ENCODE assay signal across 16 cellular contexts in the genomic region with DNA sequence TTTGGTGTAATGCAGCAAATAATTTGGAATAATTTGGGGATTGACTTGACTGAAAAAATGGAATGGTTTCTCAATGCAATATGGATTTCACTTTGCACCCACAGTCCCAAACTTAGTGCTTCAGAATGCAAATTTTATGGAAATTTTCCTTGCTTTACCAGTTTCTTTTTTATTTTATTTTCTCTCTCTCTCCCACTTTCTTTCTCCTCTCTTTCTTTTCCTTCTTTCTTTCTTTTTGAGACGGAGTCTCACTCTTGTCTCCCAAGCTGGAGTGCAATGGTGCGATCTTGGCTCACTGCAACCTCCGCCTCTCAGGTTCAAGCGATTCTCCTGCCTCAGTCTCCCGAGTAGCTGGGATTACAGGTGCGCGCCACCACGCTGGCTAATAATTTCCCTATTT.
DNase-seq lines count a peak whose midpoint lies in the region; ATAC-seq and TF ChIP-seq lines count a peak whose summit lies in the region.
"Had no signal": no experiment of that assay in that cellular context is flagged by ENCODE, and none has a peak within 500 bp of the region (broad histone marks: within the 10 kb centered on the region; RNA-seq: fewer than 3 reads in every experiment).

No MANE protein-coding gene starts in this region.

- H3K4me1 Mint-ChIP-seq in Caco-2 (ENCODE audit: low read depth, unreplicated experiment) (no peaks in the 10 kb centered on the region), nephron progenitor cell (no peaks in the 10 kb centered on the region)
- peaks cover 58% of the 10 kb centered on the region for H3K4me1 Mint-ChIP-seq in activated CD8-positive, alpha-beta T cell treated with anti-CD3 and anti-CD28 coated beads for 36 hours (ENCODE audit: low read depth)

- CTCF ChIA-PET in Caco-2 (lab: Charles Lee): no interaction called here
- CTCF ChIA-PET in activated CD8-positive, alpha-beta T cell treated with anti-CD3 and anti-CD28 coated beads for 36 hours (lab: Charles Lee): interaction anchor here (0.7 to 6.8 kb wide), 33 partner anchors 10 to 375 kb away, joined by 3 to 72 read pairs (median 5); a partner anchor contains a TSS

- no TSS peak for BruUV-seq in Caco-2 (replicated peaks; lab: Mats Ljungman, UMichigan)

- no peak overlapping the region for H3K27ac ChIP-seq in dorsolateral prefrontal cortex
- H3K27ac ChIP-seq: cardiac muscle cell, right lobe of liver, tibial nerve had no signal

- TF ChIP-seq CTCF in Caco-2 (IDR thresholded peaks at IDR 0.05; ENCODE audit: insufficient read depth in 1 of 2, low read depth in 1 of 2, low read length in 1 of 2, severe bottlenecking in 1 of 2, unreplicated experiment in 1 of 2) (no peak), nephron progenitor cell (IDR thresholded peaks at IDR 0.05) (no peak), dorsolateral prefrontal cortex (IDR thresholded peaks at IDR 0.05 in 54 of 56, conservative IDR thresholded peaks at IDR 0.05 in 2 of 56; ENCODE audit: low read depth in 1 of 56, partially characterized antibody in 56 of 56) (no peak)
- no peak for TF ChIP-seq CTCF in activated CD8-positive, alpha-beta T cell treated with anti-CD3 and anti-CD28 coated beads for 36 hours (IDR thresholded peaks at IDR 0.05)

- no peaks in the 10 kb centered on the region for H3K36me3 ChIP-seq in Caco-2 (ENCODE audit: control insufficient read depth, insufficient read depth, low read length)
- H3K36me3 ChIP-seq: cardiac muscle cell, right lobe of liver, tibial nerve had no signal

- no peak for ATAC-seq in activated CD8-positive, alpha-beta T cell treated with anti-CD3 and anti-CD28 coated beads for 36 hours

- H3K27me3 ChIP-seq in Caco-2 (replicated peaks; ENCODE audit: control insufficient read depth, insufficient read depth, low read length): no peaks in the 10 kb centered on the region
- H3K27me3 ChIP-seq in dorsolateral prefrontal cortex: peaks cover 0 to 7% (median 0%) of the 10 kb centered on the region in 45 donors
- H3K27me3 ChIP-seq: right lobe of liver had no signal

- H3K27ac Mint-ChIP-seq in Caco-2 (ENCODE audit: unreplicated experiment): no peak overlapping the region
- peak overlapping the region; percentile 96 for H3K27ac Mint-ChIP-seq in activated CD8-positive, alpha-beta T cell treated with anti-CD3 and anti-CD28 coated beads for 36 hours
- no peak overlapping the region for H3K27ac Mint-ChIP-seq in nephron progenitor cell
- H3K27ac Mint-ChIP-seq: stimulated activated memory B cell treated with anti-CD40 and anti-IgM and Interleukin-4, amounts not matched to agents 10 μg/mL and 1 μg/mL and 100 μg/mL, for 72 hours; T-helper 17 cell had no signal

- no peaks in the 10 kb centered on the region for H3K9me3 Mint-ChIP-seq in Caco-2 (ENCODE audit: unreplicated experiment)
- no peaks in the 10 kb centered on the region for H3K9me3 Mint-ChIP-seq in activated CD8-positive, alpha-beta T cell treated with anti-CD3 and anti-CD28 coated beads for 36 hours
- peaks cover 3% of the 10 kb centered on the region for H3K9me3 Mint-ChIP-seq in nephron progenitor cell
- H3K9me3 Mint-ChIP-seq: stimulated activated memory B cell treated with anti-CD40 and anti-IgM and Interleukin-4, amounts not matched to agents 10 μg/mL and 1 μg/mL and 100 μg/mL, for 72 hours had no signal

- H3K27me3 Mint-ChIP-seq in Caco-2 (ENCODE audit: insufficient read depth, unreplicated experiment) (peaks cover 39% of the 10 kb centered on the region), nephron progenitor cell (ENCODE audit: low read depth, poor library complexity) (peaks cover 93% of the 10 kb centered on the region)
- H3K27me3 Mint-ChIP-seq in activated CD8-positive, alpha-beta T cell treated with anti-CD3 and anti-CD28 coated beads for 36 hours: no peaks in the 10 kb centered on the region

- POLR2A ChIA-PET in Caco-2 (lab: Charles Lee): no interaction called here
- POLR2A ChIA-PET in activated CD8-positive, alpha-beta T cell treated with anti-CD3 and anti-CD28 coated beads for 36 hours (lab: Charles Lee): interaction anchor here (1.2 to 5.0 kb wide), 7 partner anchors 10 to 240 kb away, joined by 3 to 38 read pairs (median 5); no protein-coding TSS in a partner anchor

- H3K9me3 ChIP-seq in Caco-2: no peaks in the 10 kb centered on the region
- H3K9me3 ChIP-seq: right lobe of liver, tibial nerve had no signal

- no peaks in the 10 kb centered on the region; the same call in 1 of the 2 replicates for H3K4me1 ChIP-seq in Caco-2
- H3K4me1 ChIP-seq: right lobe of liver had no signal

- H3K4me3 ChIP-seq in Caco-2 (ENCODE audit: low read depth, low read length): no peak overlapping the region
- peak overlapping the region in 3 of 59 donors; percentile 47 to 52 (median 50) for H3K4me3 ChIP-seq in dorsolateral prefrontal cortex
- H3K4me3 ChIP-seq: lung had no signal

- intact Hi-C loops in Caco-2 (cut with micrococcal nuclease; ENCODE audit: unreplicated experiment): loop anchor here (1.0 to 2.0 kb wide), 2 partner anchors 90 to 201 kb away; a partner anchor contains a TSS
- intact Hi-C loops in activated CD8-positive, alpha-beta T cell treated with anti-CD3 and anti-CD28 coated beads for 36 hours (cut with micrococcal nuclease): loop anchor here (2.0 to 5.0 kb wide), 2 partner anchors 33 to 201 kb away; a partner anchor contains a TSS
- intact Hi-C loops in dorsolateral prefrontal cortex (cut with DNase I): loop anchor here in 1 of 2 donors (5.0 to 10.0 kb wide), 2 partner anchors 108 to 205 kb away; a partner anchor contains a TSS

- DNase-seq in activated effector memory CD4-positive, alpha-beta T cell treated with anti-CD3 and anti-CD28 coated beads, Interleukin-2, amount 50 U/mL, for 16 hours: peak; percentile 41
- no peak for DNase-seq in activated effector memory CD4-positive, alpha-beta T cell treated with Interleukin-2 at 50 U/mL for 16 hours
- DNase-seq in Caco-2 (no peak), nephron progenitor cell (no peak), dorsolateral prefrontal cortex (no peak), DMS53 treated with DMSO at 0.1 percent for 48 hours (lab: John Stamatoyannopoulos, UW; ENCODE audit: unreplicated experiment) (no peak), NK-92 (lab: John Stamatoyannopoulos, UW; ENCODE audit: unreplicated experiment) (no peak)
- DNase-seq in activated CD8-positive, alpha-beta T cell treated with anti-CD3 and anti-CD28 coated beads for 36 hours: no peak
- DNase-seq: GOT3, OCI-M1 had no signal

- H3K36me3 Mint-ChIP-seq in Caco-2 (ENCODE audit: insufficient read depth, unreplicated experiment): no peaks in the 10 kb centered on the region
- H3K36me3 Mint-ChIP-seq in activated CD8-positive, alpha-beta T cell treated with anti-CD3 and anti-CD28 coated beads for 36 hours (ENCODE audit: low read depth): no peaks in the 10 kb centered on the region
- H3K36me3 Mint-ChIP-seq in nephron progenitor cell (ENCODE audit: low read depth): no peaks in the 10 kb centered on the region
- H3K36me3 Mint-ChIP-seq: stimulated activated memory B cell treated with anti-CD40 and anti-IgM and Interleukin-4, amounts not matched to agents 10 μg/mL and 1 μg/mL and 100 μg/mL, for 72 hours had no signal

- H3K4me3 Mint-ChIP-seq in Caco-2 (ENCODE audit: unreplicated experiment): peak overlapping the region; percentile 59
- peak overlapping the region; percentile 64 for H3K4me3 Mint-ChIP-seq in activated CD8-positive, alpha-beta T cell treated with anti-CD3 and anti-CD28 coated beads for 36 hours
- peak overlapping the region; percentile 65 for H3K4me3 Mint-ChIP-seq in nephron progenitor cell
